ENCODE assay signal across 12 cellular contexts in genomic region chr1:63319069-63320023, GRCh38. TPM values are rescaled to one million over a fixed set of nuclear protein-coding genes. Genes with fewer than 3 reads are reported as not detected.
DNase-seq lines count a peak whose midpoint lies in the region; ATAC-seq and TF ChIP-seq lines count a peak whose summit lies in the region.
"Had no signal": no experiment of that assay in that cellular context is flagged by ENCODE, and none has a peak within 500 bp of the region (broad histone marks: within the 10 kb centered on the region; RNA-seq: fewer than 3 reads in every experiment).

No MANE protein-coding gene starts in this region.

- H3K23me2 ChIP-seq in H9 (ENCODE audit: insufficient read length, low read depth, low read length, poor library complexity, severe bottlenecking) = peaks cover 50% of the 10 kb centered on the region

- H3K56ac ChIP-seq in H9 (ENCODE audit: insufficient read length, low read depth, low read length) = no peak overlapping the region

- H3K18ac ChIP-seq in H9 (ENCODE audit: insufficient read length, low read depth, low read length) = peak overlapping the region; percentile 2

- peaks cover 84% of the 10 kb centered on the region for H3K27me3 ChIP-seq in CD4-positive, alpha-beta T cell (ENCODE audit: control insufficient read depth, insufficient read depth, low read length)
- H3K27me3 ChIP-seq in H9 (ENCODE audit: insufficient read depth, low read length) = no peaks in the 10 kb centered on the region; the same call in 1 of the 2 replicates

- H3K9me3 ChIP-seq in CD4-positive, alpha-beta T cell (ENCODE audit: control insufficient read depth, low read length) = peaks cover 24% of the 10 kb centered on the region
- no peaks in the 10 kb centered on the region for H3K9me3 ChIP-seq in H9 (ENCODE audit: control insufficient read depth, low read depth, low read length)

- no peak overlapping the region for H2AK5ac ChIP-seq in H9 (ENCODE audit: insufficient read length, low read length)

- POLR2A ChIA-PET in CD4-positive, alpha-beta T cell (lab: Charles Lee) = no interaction called here

- no peaks in the 10 kb centered on the region; the same call in 1 of the 2 replicates for H3K79me2 ChIP-seq in H9 (ENCODE audit: insufficient read depth, low read length)

- peaks cover 7% of the 10 kb centered on the region; the same call in 1 of the 2 replicates for H3K4me1 ChIP-seq in H9 (ENCODE audit: insufficient read depth, low read length)

- peaks cover 7% of the 10 kb centered on the region for H3K36me3 Mint-ChIP-seq in CD4-positive, alpha-beta T cell (ENCODE audit: low read depth)
- H3K36me3 Mint-ChIP-seq in H9 (ENCODE audit: insufficient read depth in 1 of 3, low read depth in 3 of 3) (peaks cover 0 to 3% (median 0%) of the 10 kb centered on the region in 3 experiments; a peak in 3 of 7 replicates), natural killer cell (peaks cover 16% of the 10 kb centered on the region)
- H3K36me3 Mint-ChIP-seq in central memory CD8-positive, alpha-beta T cell (ENCODE audit: insufficient read depth) = peaks cover 30% of the 10 kb centered on the region

- peak overlapping the region; percentile 44 for H3K9ac ChIP-seq in H9 (ENCODE audit: extremely low read depth, insufficient read length, low read length)

- no peaks in the 10 kb centered on the region for H3K79me1 ChIP-seq in H9 (ENCODE audit: insufficient read depth, low read depth, low read length, poor library complexity, severe bottlenecking)

- H2BK12ac ChIP-seq in H9 (ENCODE audit: insufficient read length, low read depth, low read length) = no peak overlapping the region

- CTCF ChIA-PET in CD4-positive, alpha-beta T cell (lab: Charles Lee) = no interaction called here

- H3K4me2 ChIP-seq in H9 (ENCODE audit: insufficient read depth, insufficient read length, low read length) = peak overlapping the region; percentile 95

- no peak overlapping the region for H2BK20ac ChIP-seq in H9 (ENCODE audit: low read depth, low read length, poor library complexity, severe bottlenecking)

- no peak for DNase-seq in CD4-positive, alpha-beta T cell
- peak; percentile 58 for DNase-seq in H9
- DNase-seq in central memory CD8-positive, alpha-beta T cell (ENCODE audit: low spot score in 2 of 2) = no peak
- DNase-seq in natural killer cell = no peak
- no peak for DNase-seq in germinal center (ENCODE audit: low spot score)
- no peak for DNase-seq in SW480 (ENCODE audit: low spot score)
- no peak for DNase-seq in cortex of kidney (lab: John Stamatoyannopoulos, UW)
- DNase-seq: amygdala; NCI-H226; stimulated activated CD4-positive, alpha-beta T cell treated with anti-CD3 and anti-CD28 coated beads, Interleukin-12 subunit alpha, Interleukin-12 subunit beta, amount 100 ng/mL, for 4 hours; stimulated activated CD8-positive, alpha-beta memory T cell treated with anti-CD3 and anti-CD28 coated beads, Interleukin-4, amount 100 ng/mL, for 48 hours had no signal

- WGBS in H9 (ENCODE audit: extremely low coverage, insufficient read length, low lambda C conversion rate) = no CpG with 5 or more reads among the region's 59 CpGs

- peaks cover 42% of the 10 kb centered on the region for H3K4me1 Mint-ChIP-seq in CD4-positive, alpha-beta T cell (ENCODE audit: low read depth)
- H3K4me1 Mint-ChIP-seq in H9 = peaks cover 51 to 53% of the 10 kb centered on the region in 2 experiments
- peaks cover 14% of the 10 kb centered on the region for H3K4me1 Mint-ChIP-seq in central memory CD8-positive, alpha-beta T cell
- peaks cover 28 to 35% of the 10 kb centered on the region in 2 donors for H3K4me1 Mint-ChIP-seq in natural killer cell

- no peak overlapping the region for H4K8ac ChIP-seq in H9 (replicated peaks; ENCODE audit: insufficient read length, low read depth, low read length)

- H3K4ac ChIP-seq in H9 (ENCODE audit: low read depth, low read length) = no peak overlapping the region

- no peaks in the 10 kb centered on the region for H4K20me1 ChIP-seq in H9 (ENCODE audit: control insufficient read depth, insufficient read depth, insufficient read length)

- H4K5ac ChIP-seq in H9 (ENCODE audit: insufficient read length, low read depth, low read length) = no peak overlapping the region

- no peak overlapping the region for H3T11ph ChIP-seq in H9 (ENCODE audit: low read length)

- ATAC-seq in CD4-positive, alpha-beta T cell (ENCODE audit: poor library complexity) = no peak
- ATAC-seq in central memory CD8-positive, alpha-beta T cell (replicated peaks; ENCODE audit: extremely low read depth, poor library complexity, severe bottlenecking) = no peak
- no peak for ATAC-seq in natural killer cell
- ATAC-seq in HG03045 (IDR thresholded peaks at IDR 0.05; ENCODE audit: unreplicated experiment) = no peak

- peaks cover 3% of the 10 kb centered on the region for H3K9me3 Mint-ChIP-seq in CD4-positive, alpha-beta T cell
- H3K9me3 Mint-ChIP-seq in H9 (no peaks in the 10 kb centered on the region), natural killer cell (peaks cover 3 to 4% of the 10 kb centered on the region in 2 donors)
- peaks cover 8% of the 10 kb centered on the region for H3K9me3 Mint-ChIP-seq in central memory CD8-positive, alpha-beta T cell

- H3K14ac ChIP-seq in H9 (ENCODE audit: insufficient read depth, low read length) = no peak overlapping the region; the same call in 1 of the 2 replicates

- peak overlapping the region; percentile 48 for H3K4me3 Mint-ChIP-seq in CD4-positive, alpha-beta T cell
- H3K4me3 Mint-ChIP-seq in H9 = peak overlapping the region; percentile 83 to 96
- peak overlapping the region; percentile 14 for H3K4me3 Mint-ChIP-seq in central memory CD8-positive, alpha-beta T cell
- peak overlapping the region; percentile 49 for H3K4me3 Mint-ChIP-seq in natural killer cell

- no peak overlapping the region for H2BK120ac ChIP-seq in H9 (ENCODE audit: low read depth, low read length, poor library complexity, severe bottlenecking)

- no peak overlapping the region for H3K27ac ChIP-seq in CD4-positive, alpha-beta T cell (ENCODE audit: low read depth, low read length)
- H3K27ac ChIP-seq in H9 (ENCODE audit: insufficient read length, low read depth, low read length) = no peak overlapping the region

- no peak overlapping the region for H2AFZ ChIP-seq in H9 (ENCODE audit: low read length)

- peaks cover 80% of the 10 kb centered on the region for H3K27me3 Mint-ChIP-seq in CD4-positive, alpha-beta T cell
- peaks cover 57% of the 10 kb centered on the region for H3K27me3 Mint-ChIP-seq in H9 (ENCODE audit: low read depth)
- peaks cover 70% of the 10 kb centered on the region for H3K27me3 Mint-ChIP-seq in central memory CD8-positive, alpha-beta T cell
- H3K27me3 Mint-ChIP-seq in natural killer cell (ENCODE audit: low read depth in 2 of 2) = peaks cover 60% of the 10 kb centered on the region in 2 donors

- H2BK5ac ChIP-seq in H9 (ENCODE audit: insufficient read length, low read length) = no peak overlapping the region

- H2BK15ac ChIP-seq in H9 (ENCODE audit: low read depth, low read length) = no peak overlapping the region

- H4K91ac ChIP-seq in H9 (ENCODE audit: insufficient read length, low read depth, low read length) = no peak overlapping the region

- peak overlapping the region; percentile 19 for H3K27ac Mint-ChIP-seq in CD4-positive, alpha-beta T cell
- H3K27ac Mint-ChIP-seq in H9 = peak overlapping the region in 1 of 3 experiments; percentile 67; a peak in 2 of 7 replicates
- peak overlapping the region; percentile 77 for H3K27ac Mint-ChIP-seq in central memory CD8-positive, alpha-beta T cell (ENCODE audit: low read depth)
- H3K27ac Mint-ChIP-seq in natural killer cell = peak overlapping the region in 1 of 2 donors; percentile 50

- TF ChIP-seq CTCF in CD4-positive, alpha-beta T cell (IDR thresholded peaks at IDR 0.05) = no peak
- TF ChIP-seq CTCF in H9 (conservative IDR thresholded peaks at IDR 0.05) (no peak), natural killer cell (IDR thresholded peaks at IDR 0.05) (no peak)

- intact Hi-C loops in CD4-positive, alpha-beta T cell (cut with DNase I, micrococcal nuclease) = no loop called here
- intact Hi-C loops in natural killer cell (cut with micrococcal nuclease) = no loop called here

- no peak overlapping the region for H3K23ac ChIP-seq in H9 (ENCODE audit: insufficient read length, low read depth, low read length)

RNA-seq across cellular contexts. Expression of gene FOXD3, which starts 3.0 kb away (rescaled TPM):
- not detected for total RNA-seq in CD4-positive, alpha-beta T cell
- total RNA-seq in H9 (2021) (25.8 and 26.1 TPM in 2 replicates), natural killer cell (not detected)

RNA-seq across cellular contexts. Expression of gene ALG6, which starts 48.1 kb away (rescaled TPM):
- total RNA-seq in CD4-positive, alpha-beta T cell = 10 to 100 TPM; 10.6 to 11.2 TPM
- total RNA-seq in H9 (2021) (21.4 and 21.9 TPM in 2 replicates), natural killer cell (10 to 100 TPM; 21.3 to 28.0 (median 23.4) TPM)

Comparison
In these comparisons a context has a peak if more than half of its experiments do, and no peak if none do; other contexts are left out.
1. H3K4me3 Mint-ChIP-seq: peak in every context shown above with its lines; median percentile 90 in H9; 49 in natural killer cell; 48 in CD4-positive, alpha-beta T cell; 14 in central memory CD8-positive, alpha-beta T cell.
2. RNA of gene FOXD3, which starts 3.0 kb away (total RNA-seq): 25.8 to 26.1 TPM in H9; not detected in CD4-positive, alpha-beta T cell and not detected in natural killer cell; every median in the first group is over 10 times any median in the second.